ENCODE assay signal across 15 cellular contexts in the genomic region with DNA sequence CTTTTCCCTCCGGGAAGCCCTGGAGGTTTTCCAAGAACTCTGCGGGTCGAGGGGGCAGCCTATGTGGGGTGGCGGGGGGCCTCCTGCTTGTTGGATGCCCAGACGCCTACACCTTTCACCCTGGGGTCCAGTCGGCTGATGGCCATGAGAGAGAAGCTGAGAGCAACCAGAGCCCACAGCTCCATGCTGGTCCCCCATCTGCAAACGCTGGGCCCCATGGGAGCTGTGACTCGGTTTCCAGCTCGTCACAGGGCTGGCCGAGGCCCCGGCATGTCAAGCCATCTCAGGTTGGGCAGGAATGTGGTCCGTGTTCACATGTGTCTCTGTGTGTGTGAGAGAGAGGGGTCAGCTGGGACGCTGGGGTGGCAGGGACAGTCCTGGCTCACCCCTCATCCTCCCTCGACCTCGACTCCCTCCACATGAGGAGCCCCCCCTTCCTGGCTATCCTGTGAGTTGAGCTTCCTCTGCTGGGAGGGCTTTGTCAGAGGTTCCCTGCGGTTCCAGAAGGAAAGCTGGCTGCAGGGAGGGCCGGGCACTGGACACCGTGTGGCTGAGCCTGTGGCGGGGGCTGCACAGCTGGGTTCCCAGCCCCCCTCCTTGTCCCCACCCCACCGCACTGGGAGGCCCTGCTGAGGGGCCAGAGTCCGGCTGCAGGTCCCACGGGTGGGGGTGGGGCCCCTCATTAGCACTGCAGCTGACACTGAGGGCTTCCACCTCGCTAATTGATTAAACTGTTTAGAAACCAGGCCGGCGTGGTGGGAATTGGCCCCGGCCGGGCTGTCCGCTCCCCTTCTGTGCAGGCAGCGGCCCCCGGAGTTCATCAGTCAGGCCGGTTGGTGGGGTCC. TPM values are rescaled to one million over a fixed set of nuclear protein-coding genes. Genes with fewer than 3 reads are reported as not detected.
A peak's percentile ranks its signal among the peaks of the same experiment; 100 is the strongest.
DNase-seq lines count a peak whose midpoint lies in the region; ATAC-seq and TF ChIP-seq lines count a peak whose summit lies in the region.
"Had no signal": no experiment of that assay in that cellular context is flagged by ENCODE, and none has a peak within 500 bp of the region (broad histone marks: within the 10 kb centered on the region; RNA-seq: fewer than 3 reads in every experiment).

No MANE protein-coding gene starts in this region.

- H3F3A ChIP-seq in GM23338 (replicated peaks; ENCODE audit: low read depth) = no peaks in the 10 kb centered on the region

- intact Hi-C loops in mammary epithelial cell (cut with micrococcal nuclease) = no loop called here

- ATAC-seq in GM23338 = peak; percentile 3
- ATAC-seq in activated naive CD4-positive, alpha-beta T cell treated with anti-CD3 and anti-CD28 coated beads, Interleukin-2, amount 50 U/mL, for 72 hours = no peak

- no TSS peak for BruUV-seq in mammary epithelial cell (replicated peaks; lab: Mats Ljungman, UMichigan)

- no peaks in the 10 kb centered on the region for H3K79me2 ChIP-seq in GM23338 (replicated peaks; ENCODE audit: insufficient read depth)
- H3K79me2 ChIP-seq in mammary epithelial cell (ENCODE audit: insufficient read depth, low read length) = no peaks in the 10 kb centered on the region

- dilution Hi-C loops in mammary epithelial cell (cut with HindIII; ENCODE audit: low sequenced_read_pairs) = no loop called here

- no peak overlapping the region for H3K4me3 ChIP-seq in GM23338
- H3K4me3 ChIP-seq in astrocyte of the spinal cord (ENCODE audit: low read depth, low read length) = no peak overlapping the region
- no peak overlapping the region for H3K4me3 ChIP-seq in mammary epithelial cell (replicated peaks in 1 of 3; ENCODE audit: insufficient read depth in 1 of 3, low read depth in 2 of 3, low read length in 3 of 3)
- H3K4me3 ChIP-seq: skin epidermis had no signal

- no peak overlapping the region for H3K27ac ChIP-seq in GM23338 (ENCODE audit: low read depth)
- no peak overlapping the region for H3K27ac ChIP-seq in mammary epithelial cell (ENCODE audit: insufficient read depth, low read depth, low read length)

- H3K9me3 Mint-ChIP-seq in GM23338 = no peaks in the 10 kb centered on the region
- no peaks in the 10 kb centered on the region for H3K9me3 Mint-ChIP-seq in activated naive CD4-positive, alpha-beta T cell treated with anti-CD3 and anti-CD28 coated beads, Interleukin-2, amount 50 U/mL, for 72 hours
- H3K9me3 Mint-ChIP-seq: naive thymus-derived CD8-positive, alpha-beta T cell; stimulated activated naive CD8-positive, alpha-beta T cell treated with anti-CD3 and anti-CD28 coated beads, Interleukin-15, Interleukin-2, amounts not matched to agents 100 ng/mL and 50 ng/mL, for 24 hours had no signal

- DNase-seq in GM23338 (ENCODE audit: low spot score) = no peak
- DNase-seq in astrocyte of the spinal cord (ENCODE audit: low read depth, low spot score) = peak; percentile 21
- peak; percentile 48 for DNase-seq in hepatic stellate cell (ENCODE audit: low spot score)
- DNase-seq in retina = peak; percentile 88
- no peak for DNase-seq in GM13976 (ENCODE audit: low spot score)
- DNase-seq in amygdala (lab: John Stamatoyannopoulos, UW) = no peak
- no peak for DNase-seq in activated naive CD4-positive, alpha-beta T cell treated with anti-CD3 and anti-CD28 coated beads, Interleukin-2, amount 50 U/mL, for 72 hours (ENCODE audit: low spot score in 2 of 2)
- no peak for DNase-seq in mammary epithelial cell
- DNase-seq: activated gamma-delta T cell treated with Interleukin-2 at 50 U/mL for 16 hours; naive thymus-derived CD8-positive, alpha-beta T cell; NCI-H1092; NCI-H2171 treated with DMSO at 0.1 percent for 48 hours had no signal

- peaks cover 14% of the 10 kb centered on the region for H3K36me3 Mint-ChIP-seq in GM23338 (ENCODE audit: low read depth)
- H3K36me3 Mint-ChIP-seq in activated naive CD4-positive, alpha-beta T cell treated with anti-CD3 and anti-CD28 coated beads, Interleukin-2, amount 50 U/mL, for 72 hours = no peaks in the 10 kb centered on the region
- H3K36me3 Mint-ChIP-seq: naive thymus-derived CD8-positive, alpha-beta T cell had no signal

- no peak overlapping the region for H3K9ac ChIP-seq in mammary epithelial cell (ENCODE audit: insufficient read depth, low read length)

- H3K27me3 ChIP-seq in GM23338 (ENCODE audit: insufficient read depth) (no peaks in the 10 kb centered on the region), mammary epithelial cell (ENCODE audit: insufficient read depth, low read length) (peaks cover 9% of the 10 kb centered on the region)
- H3K27me3 ChIP-seq: breast epithelium had no signal

- H3K36me3 ChIP-seq in GM23338 (ENCODE audit: insufficient read depth) (peaks cover 3% of the 10 kb centered on the region; the same call in 1 of the 2 replicates), mammary epithelial cell (ENCODE audit: insufficient read depth, low read length) (no peaks in the 10 kb centered on the region)

- H2AFZ ChIP-seq in GM23338 = no peak overlapping the region
- H2AFZ ChIP-seq in mammary epithelial cell (ENCODE audit: low read depth, low read length) = no peak overlapping the region

- H4K20me1 ChIP-seq in GM23338 (replicated peaks; ENCODE audit: insufficient read depth) (0 out of 2 replicates have a peak, but pooled peaks cover 3% of the 10 kb centered on the region), mammary epithelial cell (ENCODE audit: insufficient read depth, low read length) (no peaks in the 10 kb centered on the region)

- no peak overlapping the region for H3K4me3 Mint-ChIP-seq in GM23338
- H3K4me3 Mint-ChIP-seq: stimulated activated naive CD8-positive, alpha-beta T cell treated with anti-CD3 and anti-CD28 coated beads, Interleukin-15, Interleukin-2, amounts not matched to agents 100 ng/mL and 50 ng/mL, for 24 hours had no signal

- CTCF ChIA-PET in mammary epithelial cell (lab: Charles Lee; ENCODE audit: low non-redundant PET) = no interaction called here

- in situ Hi-C loops in astrocyte of the spinal cord (cut with HindIII; ENCODE audit: low sequenced_read_pairs) (no loop called here), GM13976 (cut with MboI; ENCODE audit: low sequenced_read_pairs, unreplicated experiment) (no loop called here), mammary epithelial cell (cut with MboI; ENCODE audit: low sequenced_read_pairs in 2 of 2) (no loop called here)

- 88% methylated on average over 4 of the region's 31 CpGs for WGBS in mammary epithelial cell (ENCODE audit: low coverage, missing lambda C conversion rate)

- peaks cover 12% of the 10 kb centered on the region; the same call in 2 of the 3 replicates for H3K4me1 Mint-ChIP-seq in GM23338

- peaks cover 6% of the 10 kb centered on the region for H3K27me3 Mint-ChIP-seq in GM23338 (ENCODE audit: insufficient read depth, low read depth, poor library complexity)
- H3K27me3 Mint-ChIP-seq: stimulated activated naive CD8-positive, alpha-beta T cell treated with anti-CD3 and anti-CD28 coated beads, Interleukin-15, Interleukin-2, amounts not matched to agents 100 ng/mL and 50 ng/mL, for 24 hours had no signal

- H3K9me2 ChIP-seq in GM23338 (ENCODE audit: insufficient read depth) = no peaks in the 10 kb centered on the region

- H3K4me2 ChIP-seq in GM23338 = no peak overlapping the region
- no peak overlapping the region for H3K4me2 ChIP-seq in mammary epithelial cell (ENCODE audit: insufficient read depth, low read depth, low read length)

- H3K27ac Mint-ChIP-seq in GM23338 = no peak overlapping the region
- H3K27ac Mint-ChIP-seq in activated naive CD4-positive, alpha-beta T cell treated with anti-CD3 and anti-CD28 coated beads, Interleukin-2, amount 50 U/mL, for 72 hours = no peak overlapping the region
- H3K27ac Mint-ChIP-seq: naive thymus-derived CD8-positive, alpha-beta T cell; stimulated activated naive CD8-positive, alpha-beta T cell treated with anti-CD3 and anti-CD28 coated beads, Interleukin-15, Interleukin-2, amounts not matched to agents 100 ng/mL and 50 ng/mL, for 24 hours had no signal

- H3K4me1 ChIP-seq in GM23338 (ENCODE audit: insufficient read depth) (peaks cover 13% of the 10 kb centered on the region; the same call in 1 of the 2 replicates), mammary epithelial cell (ENCODE audit: insufficient read depth, low read length) (no peaks in the 10 kb centered on the region)

- TF ChIP-seq CTCF in GM23338 (conservative IDR thresholded peaks at IDR 0.05; ENCODE audit: low read depth in 2 of 2) = no peak
- no peak for TF ChIP-seq CTCF in astrocyte of the spinal cord (IDR thresholded peaks at IDR 0.05; ENCODE audit: low read depth, low read length)
- TF ChIP-seq CTCF in GM13976 (IDR thresholded peaks at IDR 0.05; ENCODE audit: borderline replicate concordance, control extremely low read depth, extremely low read depth, insufficient read depth, missing control alignments) = no peak
- no peak for TF ChIP-seq CTCF in mammary epithelial cell (conservative IDR thresholded peaks at IDR 0.05 in 1 of 2, IDR thresholded peaks at IDR 0.05 in 1 of 2; ENCODE audit: extremely low read depth in 1 of 2, insufficient read depth in 1 of 2, low read depth in 1 of 2, low read length in 2 of 2)

- H3K9me3 ChIP-seq in mammary epithelial cell (replicated peaks; ENCODE audit: insufficient read depth, low read length) = no peaks in the 10 kb centered on the region
- H3K9me3 ChIP-seq: breast epithelium had no signal

RNA-seq across cellular contexts. Expression of gene METRNL, which starts 19.1 kb away (rescaled TPM):
- total RNA-seq in GM23338 (2014; rRNA removed; shearing (Covaris generic)) = 17.4 and 20.2 TPM in 2 replicates
- polyA plus RNA-seq in GM23338 (2016; fragmentation: Nextera tagmentation; extraction: Ambion mirVana) (12.2 and 16.1 TPM in 2 replicates), mammary epithelial cell (4.7 TPM)
- total RNA-seq in activated naive CD4-positive, alpha-beta T cell treated with anti-CD3 and anti-CD28 coated beads, Interleukin-2, amount 50 U/mL, for 72 hours = 10 to 100 TPM in 1 of 2 donors, 1 to 10 TPM in 1; 9.1 to 32.4 TPM
- total RNA-seq in mammary epithelial cell = 1 to 10 TPM; 2.5 to 9.6 TPM
- 1.1 TPM for polyA minus RNA-seq in mammary epithelial cell

Comparison
In these comparisons a context has a peak if more than half of its experiments do, and no peak if none do; other contexts are left out.
1. DNase-seq: peak in astrocyte of the spinal cord (single experiment), hepatic stellate cell (single experiment) and retina (single experiment); none in GM23338 (single experiment), GM13976 (single experiment), amygdala (0 of 56), activated naive CD4-positive, alpha-beta T cell treated with anti-CD3 and anti-CD28 coated beads, Interleukin-2, amount 50 U/mL, for 72 hours (0 of 2) and mammary epithelial cell (single experiment).